In the genomic region with DNA sequence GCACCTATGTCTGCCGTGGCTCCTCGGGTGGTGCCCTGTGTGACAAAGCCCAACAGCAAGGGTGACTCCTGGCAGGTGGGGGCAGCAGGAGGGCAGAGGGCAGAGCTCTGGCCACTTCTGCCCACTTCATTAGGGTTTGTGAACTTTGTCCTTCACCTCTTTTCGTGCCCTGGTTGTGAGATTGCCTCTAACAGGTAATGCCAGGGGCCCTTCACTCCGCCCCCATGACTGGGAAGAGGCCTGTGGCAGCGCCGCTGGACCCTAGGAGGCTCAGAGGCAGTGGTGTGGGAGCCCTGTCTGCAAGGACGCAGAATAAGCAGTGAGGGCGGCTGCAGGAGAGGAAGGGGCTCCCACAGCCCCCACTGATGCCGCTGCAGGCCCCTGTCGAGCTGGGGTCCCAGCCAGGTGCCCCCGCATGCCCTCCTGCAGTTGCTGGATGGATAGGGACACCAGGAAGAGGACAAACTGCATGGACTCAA, we compare ENCODE assay signal across 17 cellular contexts.
DNase-seq lines count a peak whose midpoint lies in the region; ATAC-seq, FAIRE-seq and TF ChIP-seq lines count a peak whose summit lies in the region.
"Had no signal": no experiment of that assay in that cellular context is flagged by ENCODE, and none has a peak within 500 bp of the region (broad histone marks: within the 10 kb centered on the region; RNA-seq: fewer than 3 reads in every experiment).

No MANE protein-coding gene starts in this region.

- H2BK12ac ChIP-seq in H1 (ENCODE audit: low read depth, low read length) (no peak overlapping the region), neuronal stem cell (ENCODE audit: low read length) (no peak overlapping the region)

- intact Hi-C loops in spleen (cut with DNase I; ENCODE audit: low total_unique reads), result no loop called here
- intact Hi-C loops in A673 (cut with micrococcal nuclease; ENCODE audit: unreplicated experiment), result no loop called here

- H3K27ac ChIP-seq in RWPE2 (ENCODE audit: poor library complexity, severe bottlenecking) (no peak overlapping the region), H1 (ENCODE audit: low read depth, low read length) (no peak overlapping the region), neuronal stem cell (replicated peaks; ENCODE audit: low read length) (no peak overlapping the region), spleen (no peak overlapping the region), A673 (ENCODE audit: low read depth, low read length, poor library complexity, severe bottlenecking) (no peak overlapping the region)
- H3K27ac ChIP-seq: A549, BLaER1 had no signal

- peak; percentile 40 for DNase-seq in RWPE2 (ENCODE audit: low spot score)
- DNase-seq in H1 (ENCODE audit: low read depth in 1 of 2, low spot score in 2 of 2), result no peak
- no peak for DNase-seq in neuronal stem cell (ENCODE audit: low spot score)
- peak; percentile 54 for DNase-seq in spleen
- no peak for DNase-seq in A673 (ENCODE audit: low spot score)
- DNase-seq in NCI-H526 treated with DMSO at 0.1 percent for 48 hours (lab: John Stamatoyannopoulos, UW), result no peak
- DNase-seq in NCI-H187 (lab: John Stamatoyannopoulos, UW), result no peak
- DNase-seq: CD4-positive, CD25-positive, alpha-beta regulatory T cell; DMS 273 treated with DMSO at 0.1 percent for 48 hours; IMR-90 had no signal

- FAIRE-seq in H1 (lab: Jason Lieb, UNC), result no peak
- FAIRE-seq: A549, GM12878, GM18507, H54 had no signal

- H3K4ac ChIP-seq in H1 (replicated peaks; ENCODE audit: insufficient read length, low read depth, low read length) (no peak overlapping the region), neuronal stem cell (ENCODE audit: low read length) (no peak overlapping the region)

- H4K8ac ChIP-seq in H1 (ENCODE audit: extremely low read depth, insufficient read depth, low read length) (0 out of 2 replicates have a peak overlapping the region, but pooled peaks have one; percentile 63), neuronal stem cell (ENCODE audit: low read depth, low read length) (no peak overlapping the region)

- no peak overlapping the region for H3K4me2 ChIP-seq in H1 (ENCODE audit: insufficient read depth in 1 of 2, low read depth in 2 of 2, low read length in 2 of 2)
- H3K4me2 ChIP-seq in neuronal stem cell (ENCODE audit: insufficient read depth, low read length, poor library complexity, severe bottlenecking), result no peak overlapping the region
- H3K4me2 ChIP-seq: A549 had no signal

- TF ChIP-seq RAD21 in H1 (IDR thresholded peaks at IDR 0.05 in 1 of 2, conservative IDR thresholded peaks at IDR 0.05 in 1 of 2; ENCODE audit: low read depth in 2 of 2, low read length in 2 of 2), result no peak

- H4K91ac ChIP-seq in H1 (replicated peaks; ENCODE audit: insufficient read length, low read length) (no peak overlapping the region), neuronal stem cell (ENCODE audit: low read depth, low read length, poor library complexity) (no peak overlapping the region)

- WGBS in H1 (ENCODE audit: extremely low coverage in 1 of 2, insufficient coverage in 1 of 2, insufficient read length in 1 of 2, insufficient replicate concordance in 2 of 2, low coverage in 1 of 2, low lambda C conversion rate in 2 of 2, missing lambda C conversion rate in 1 of 2), 2 experiments, result 89% methylated on average over 11 of the region's 11 CpGs; no CpG with 5 or more reads in 1 of the 2 experiments
- WGBS in neuronal stem cell (ENCODE audit: extremely low coverage in 2 of 2, insufficient read length in 2 of 2, insufficient replicate concordance in 1 of 2), 2 donors, result no CpG with 5 or more reads among the region's 11 CpGs
- 88 to 96% (median 92%) methylated on average over 10 to 11 of the region's 11 CpGs for WGBS in spleen, 5 donors

- H3K23me2 ChIP-seq in H1 (ENCODE audit: low read depth, low read length), result peaks cover 5% of the 10 kb centered on the region; the same call in 1 of the 2 replicates

- H3K36me3 ChIP-seq in RWPE2 (ENCODE audit: low read depth), result no peaks in the 10 kb centered on the region
- H3K36me3 ChIP-seq in H1 (ENCODE audit: control insufficient read depth in 2 of 4, insufficient read depth in 4 of 4, low read length in 3 of 4), result no peaks in the 10 kb centered on the region; a peak in 1 of 8 replicates
- H3K36me3 ChIP-seq in neuronal stem cell (replicated peaks in 1 of 2; ENCODE audit: control insufficient read depth in 2 of 2, insufficient read depth in 2 of 2, low read length in 2 of 2), result peaks cover 7 to 8% of the 10 kb centered on the region in 2 donors
- peaks cover 0 to 45% (median 20%) of the 10 kb centered on the region in 6 donors for H3K36me3 ChIP-seq in spleen
- H3K36me3 ChIP-seq in A673 (ENCODE audit: insufficient read depth, low read length, poor library complexity, severe bottlenecking), result no peaks in the 10 kb centered on the region
- H3K36me3 ChIP-seq: BLaER1 had no signal

- peaks cover 0 to 3% of the 10 kb centered on the region in 2 experiments for H4K20me1 ChIP-seq in H1 (replicated peaks in 1 of 2; ENCODE audit: control insufficient read depth in 1 of 2, insufficient read depth in 2 of 2, low read length in 2 of 2)

- no peak overlapping the region for H3K56ac ChIP-seq in H1 (replicated peaks; ENCODE audit: insufficient read length, low read depth, low read length)

- TF ChIP-seq CTCF in RWPE2 (IDR thresholded peaks at IDR 0.05; ENCODE audit: poor library complexity, severe bottlenecking) (no peak), H1 (IDR thresholded peaks at IDR 0.05; ENCODE audit: control extremely low read depth in 1 of 3, insufficient read depth in 1 of 3, low read depth in 1 of 3, low read length in 3 of 3) (no peak), spleen (IDR thresholded peaks at IDR 0.05 in 8 of 11, conservative IDR thresholded peaks at IDR 0.05 in 3 of 11) (no peak), A673 (conservative IDR thresholded peaks at IDR 0.05; ENCODE audit: low read depth, low read length) (no peak)

- POLR2A ChIA-PET in H1 (lab: Charles Lee; ENCODE audit: partially characterized antibody) (no interaction called here), A673 (lab: Charles Lee; ENCODE audit: low non-redundant PET) (no interaction called here)

- no peak overlapping the region for H2BK120ac ChIP-seq in H1 (replicated peaks; ENCODE audit: low read depth, low read length)
- no peak overlapping the region for H2BK120ac ChIP-seq in neuronal stem cell (ENCODE audit: low read depth, low read length)

- no peaks in the 10 kb centered on the region for H3K27me3 ChIP-seq in RWPE2 (ENCODE audit: insufficient read depth, poor library complexity, severe bottlenecking)
- H3K27me3 ChIP-seq in H1 (replicated peaks in 1 of 4; ENCODE audit: control insufficient read depth in 3 of 4, extremely low read depth in 1 of 4, insufficient read depth in 3 of 4, low read length in 3 of 4), result peaks cover 0 to 5% (median under 1%) of the 10 kb centered on the region in 4 experiments; a peak in 5 of 7 replicates
- peaks cover 0 to 8% (median 3%) of the 10 kb centered on the region in 3 experiments for H3K27me3 ChIP-seq in neuronal stem cell (ENCODE audit: control insufficient read depth in 3 of 3, insufficient read depth in 3 of 3, low read depth in 1 of 3, low read length in 3 of 3)
- peaks cover 0 to 18% (median 5%) of the 10 kb centered on the region in 7 donors for H3K27me3 ChIP-seq in spleen (replicated peaks in 1 of 7)
- no peaks in the 10 kb centered on the region for H3K27me3 ChIP-seq in A673 (replicated peaks; ENCODE audit: insufficient read depth, low read depth, low read length, poor library complexity)
- H3K27me3 ChIP-seq: BLaER1 had no signal

- no peak overlapping the region for H4K5ac ChIP-seq in H1 (ENCODE audit: insufficient read length, low read depth, low read length)

- H3K23ac ChIP-seq in H1 (ENCODE audit: insufficient read length) (no peak overlapping the region), neuronal stem cell (ENCODE audit: low read depth, low read length, poor library complexity) (peak overlapping the region; percentile 37)

- H3K4me1 ChIP-seq in RWPE2 (ENCODE audit: insufficient read depth, poor library complexity, severe bottlenecking), result no peaks in the 10 kb centered on the region
- peaks cover 0 to 12% (median 7%) of the 10 kb centered on the region in 4 experiments; a peak in 6 of 7 replicates for H3K4me1 ChIP-seq in H1 (replicated peaks in 1 of 4; ENCODE audit: control insufficient read depth in 3 of 4, insufficient read depth in 4 of 4, low read length in 3 of 4)
- H3K4me1 ChIP-seq in neuronal stem cell (ENCODE audit: control insufficient read depth in 2 of 2, insufficient read depth in 1 of 2, low read depth in 1 of 2, low read length in 2 of 2), result peaks cover 4 to 11% of the 10 kb centered on the region in 2 donors
- H3K4me1 ChIP-seq in spleen, result peaks cover under 1 to 15% (median 12%) of the 10 kb centered on the region in 6 donors
- no peaks in the 10 kb centered on the region for H3K4me1 ChIP-seq in A673 (ENCODE audit: insufficient read depth, low read length, poor library complexity, severe bottlenecking)

- H3K14ac ChIP-seq in H1 (ENCODE audit: insufficient read length), result no peak overlapping the region
- H3K14ac ChIP-seq in neuronal stem cell (ENCODE audit: low read length), result no peak overlapping the region

- no TSS peak for BruUV-seq in A673 (replicated peaks; lab: Mats Ljungman, UMichigan)

- TF ChIP-seq POLR2A in H1 (IDR thresholded peaks at IDR 0.05; ENCODE audit: control extremely low read depth in 1 of 2, low read depth in 2 of 2, low read length in 2 of 2) (no peak), spleen (IDR thresholded peaks at IDR 0.05) (no peak)

- no peak overlapping the region for H3K9ac ChIP-seq in H1 (replicated peaks in 1 of 4; ENCODE audit: extremely low read depth in 1 of 4, low read depth in 3 of 4, low read length in 3 of 4)
- peak overlapping the region; percentile 6 for H3K9ac ChIP-seq in neuronal stem cell (ENCODE audit: low read depth, low read length, poor library complexity)
- H3K9ac ChIP-seq: BLaER1 had no signal

- H2BK20ac ChIP-seq in H1 (ENCODE audit: low read length), result no peak overlapping the region

- H3K9me3 ChIP-seq in RWPE2 (ENCODE audit: severe bottlenecking) (no peaks in the 10 kb centered on the region), H1 (ENCODE audit: insufficient read depth in 2 of 2, low read depth in 1 of 2, low read length in 1 of 2) (no peaks in the 10 kb centered on the region), neuronal stem cell (replicated peaks in 1 of 2; ENCODE audit: control insufficient read depth in 2 of 2, insufficient read depth in 1 of 2, low read depth in 1 of 2, low read length in 2 of 2) (peaks cover 0 to 2% of the 10 kb centered on the region in 2 donors), spleen (no peaks in the 10 kb centered on the region), A673 (ENCODE audit: low read depth, low read length, poor library complexity, severe bottlenecking) (no peaks in the 10 kb centered on the region)
- H3K9me3 ChIP-seq: A549, BLaER1 had no signal

- no peaks in the 10 kb centered on the region for H3K79me1 ChIP-seq in H1 (ENCODE audit: low read depth, low read length)
- H3K79me1 ChIP-seq in neuronal stem cell (ENCODE audit: low read depth, low read length), result peaks cover 7% of the 10 kb centered on the region

- TF ChIP-seq EP300 in H1 (IDR thresholded peaks at IDR 0.05; ENCODE audit: borderline replicate concordance in 1 of 2, low read depth in 2 of 2, low read length in 2 of 2), result no peak

- no peak overlapping the region for H2BK5ac ChIP-seq in H1 (ENCODE audit: low read depth, low read length)
- no peak overlapping the region for H2BK5ac ChIP-seq in neuronal stem cell (ENCODE audit: low read length)

- no peak overlapping the region for H3K4me3 ChIP-seq in RWPE2 (ENCODE audit: severe bottlenecking)
- no peak overlapping the region for H3K4me3 ChIP-seq in H1 (ENCODE audit: extremely low read depth in 1 of 4, insufficient read depth in 2 of 4, low read depth in 3 of 4, low read length in 4 of 4)
- H3K4me3 ChIP-seq in neuronal stem cell (ENCODE audit: low read length in 2 of 2), result no peak overlapping the region
- no peak overlapping the region for H3K4me3 ChIP-seq in spleen
- H3K4me3 ChIP-seq in A673 (ENCODE audit: low read depth, low read length, poor library complexity, severe bottlenecking), result no peak overlapping the region
- H3K4me3 ChIP-seq: A549, BLaER1, GM12878 had no signal

- H2AK5ac ChIP-seq in H1 (ENCODE audit: low read depth, low read length), result no peak overlapping the region
- H2AK5ac ChIP-seq in neuronal stem cell (ENCODE audit: low read depth, low read length), result no peak overlapping the region

- H2AFZ ChIP-seq in H1 (ENCODE audit: low read length), result no peak overlapping the region
- no peak overlapping the region for H2AFZ ChIP-seq in neuronal stem cell (ENCODE audit: low read length)

- no peaks in the 10 kb centered on the region for H3K79me2 ChIP-seq in H1 (ENCODE audit: control insufficient read depth in 1 of 2, insufficient read depth in 2 of 2, low read length in 2 of 2)

- H3K18ac ChIP-seq in H1 (ENCODE audit: extremely low read depth, low read length) (no peak overlapping the region), neuronal stem cell (ENCODE audit: low read length) (no peak overlapping the region)

- H2BK15ac ChIP-seq in H1 (ENCODE audit: low read length) (0 out of 2 replicates have a peak overlapping the region, but pooled peaks have one; percentile 18), neuronal stem cell (ENCODE audit: low read length) (no peak overlapping the region)

- ATAC-seq in RWPE2 (ENCODE audit: low read depth) (no peak), HG03159 (IDR thresholded peaks at IDR 0.05; ENCODE audit: unreplicated experiment) (no peak)
- ATAC-seq: A549, GM12878, HCT116 had no signal

- CTCF ChIA-PET in H1 (lab: Charles Lee; ENCODE audit: partially characterized antibody) (interaction anchor here (9.4 to 10.6 kb wide), 2 partner anchors 7 to 48 kb away, joined by 128 to 276 read pairs; no protein-coding TSS in a partner anchor), A673 (lab: Charles Lee) (interaction anchor here (0.5 kb wide), 1 partner anchor 50 kb away, joined by 7 read pairs; no protein-coding TSS in a partner anchor)

Comparison
In these comparisons a context has a peak if more than half of its experiments do, and no peak if none do; other contexts are left out.
1. DNase-seq: peak in RWPE2 (single experiment) and spleen (single experiment); none in H1 (0 of 2), neuronal stem cell (single experiment), A673 (single experiment), NCI-H526 treated with DMSO at 0.1 percent for 48 hours (single experiment) and NCI-H187 (0 of 2).